Comparison of ENCODE assay signal across 8 cellular contexts in the genomic region with DNA sequence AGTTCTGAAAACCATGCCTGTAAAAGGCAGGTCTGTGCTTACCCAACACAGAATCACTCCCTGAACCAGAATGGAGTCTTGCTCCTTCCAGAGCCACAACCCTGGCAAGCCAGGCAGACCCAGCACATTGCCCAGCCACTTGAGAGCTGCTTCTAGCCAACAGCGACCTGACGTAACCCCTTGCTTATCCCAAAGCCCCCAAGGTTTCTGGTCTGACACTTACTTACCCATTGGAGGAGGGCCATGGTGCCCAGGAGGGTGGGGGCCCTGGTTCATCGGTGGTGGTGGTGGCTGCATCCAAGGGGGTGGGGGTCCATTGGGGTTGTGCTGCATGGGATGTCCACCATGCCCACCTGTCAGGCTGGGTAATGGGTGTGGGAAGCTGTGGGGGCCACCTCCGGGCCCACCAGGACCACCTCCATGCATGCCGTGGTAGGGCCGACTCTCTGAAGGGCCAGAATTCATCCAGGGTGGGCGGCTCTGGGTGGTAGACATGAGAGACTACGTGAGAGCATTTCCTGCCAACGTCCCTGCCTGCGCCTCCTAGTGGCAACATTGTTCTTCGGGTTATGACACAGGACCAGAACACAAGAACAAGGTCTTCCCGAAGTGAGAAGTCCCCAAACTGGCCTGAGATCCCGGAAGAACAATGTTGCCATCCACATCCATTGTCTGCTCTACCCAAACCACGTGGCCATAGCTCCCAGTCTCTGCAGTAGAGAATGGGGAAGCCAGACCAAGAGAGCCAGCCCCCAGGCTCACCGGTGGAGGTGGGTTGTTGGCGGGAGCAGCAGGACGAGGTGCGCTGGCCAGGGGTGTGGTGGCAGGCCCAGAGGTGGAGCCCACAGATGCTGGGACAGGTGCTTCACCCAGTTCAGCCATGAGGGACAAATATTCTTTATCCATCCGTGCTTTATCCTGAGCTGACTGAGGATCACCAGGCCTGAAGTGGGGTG. TPM values are rescaled to one million over a fixed set of nuclear protein-coding genes. Genes with fewer than 3 reads are reported as not detected.
DNase-seq lines count a peak whose midpoint lies in the region; ATAC-seq, FAIRE-seq and TF ChIP-seq lines count a peak whose summit lies in the region.

No MANE protein-coding gene starts in this region.

- ATAC-seq in GM12878 = peak; percentile 56
- ATAC-seq in HG02870 (IDR thresholded peaks at IDR 0.05; ENCODE audit: unreplicated experiment) = no peak
- no peak for ATAC-seq in GM19455 (IDR thresholded peaks at IDR 0.05; ENCODE audit: unreplicated experiment)

- no peaks in the 10 kb centered on the region for H3K9me3 Mint-ChIP-seq in T-helper 2 cell treated with Interferon-gamma antibody and Interleukin-4, amounts not matched to agents 5 μg/mL and 100 μg/mL, for 36 hours

- H3K4me1 Mint-ChIP-seq in T-helper 2 cell treated with Interferon-gamma antibody and Interleukin-4, amounts not matched to agents 5 μg/mL and 100 μg/mL, for 36 hours (ENCODE audit: low read depth) = peaks cover 66% of the 10 kb centered on the region

- H3K27ac Mint-ChIP-seq in T-helper 2 cell treated with Interferon-gamma antibody and Interleukin-4, amounts not matched to agents 5 μg/mL and 100 μg/mL, for 36 hours = peak overlapping the region; percentile 74

- POLR2A ChIA-PET in GM12878 (lab: Charles Lee) = no interaction called here

- H3K27ac ChIP-seq in HUES64 (ENCODE audit: low read depth, low read length) (peak overlapping the region; percentile 32; the same call in 1 of the 2 replicates), GM12878 (ENCODE audit: control insufficient read depth, insufficient read depth) (no peak overlapping the region)

- 75% methylated on average over 19 of the region's 19 CpGs for WGBS in HUES64
- 49% methylated on average over 19 of the region's 19 CpGs for WGBS in GM12878 (ENCODE audit: insufficient coverage, insufficient replicate concordance, low lambda C conversion rate, missing lambda C conversion rate)

- peak; percentile 70 for TF ChIP-seq POLR2A in GM12878 (IDR thresholded peaks at IDR 0.05; ENCODE audit: low read depth, low read length)

- H3K27me3 ChIP-seq in HUES64 (ENCODE audit: insufficient read depth, low read length) (no peaks in the 10 kb centered on the region), GM12878 (replicated peaks in 1 of 2; ENCODE audit: control insufficient read depth in 2 of 2, insufficient read depth in 2 of 2, low read length in 1 of 2) (no peaks in the 10 kb centered on the region)

- H3K36me3 Mint-ChIP-seq in T-helper 2 cell treated with Interferon-gamma antibody and Interleukin-4, amounts not matched to agents 5 μg/mL and 100 μg/mL, for 36 hours (ENCODE audit: low read depth) = peaks cover 92% of the 10 kb centered on the region

- CTCF ChIA-PET in GM12878 (lab: Yijun Ruan, JAX) = interaction anchor here (1.1 to 1.9 kb wide), 4 partner anchors 18 to 126 kb away, joined by 3 to 6 read pairs (median 4); no protein-coding TSS in a partner anchor

- H3K79me2 ChIP-seq in GM12878 (ENCODE audit: control insufficient read depth, insufficient read depth, low read length) = peaks cover 23% of the 10 kb centered on the region

- RAD21 ChIA-PET in GM12878 (lab: Charles Lee; ENCODE audit: unreplicated experiment) = no interaction called here

- peak overlapping the region; percentile 51 for H3K4me3 Mint-ChIP-seq in T-helper 2 cell treated with Interferon-gamma antibody and Interleukin-4, amounts not matched to agents 5 μg/mL and 100 μg/mL, for 36 hours

- H4K20me1 ChIP-seq in GM12878 (ENCODE audit: control insufficient read depth, insufficient read depth) = peaks cover 28% of the 10 kb centered on the region

- in situ Hi-C loops in GM12878 (cut with MboI) = no loop called here

- peak; percentile 55 to 84 (median 72) for TF ChIP-seq CTCF in GM12878 (IDR thresholded peaks at IDR 0.05 in 2 of 3, conservative IDR thresholded peaks at IDR 0.05 in 1 of 3; ENCODE audit: control insufficient read depth in 2 of 3, extremely low read depth in 1 of 3, insufficient read depth in 1 of 3, low read depth in 3 of 3, low read length in 3 of 3)

- H3K4me2 ChIP-seq in GM12878 (ENCODE audit: control insufficient read depth, insufficient read depth) = no peak overlapping the region

- FAIRE-seq in GM12878 (lab: Jason Lieb, UNC) = no peak

- H3K4me3 ChIP-seq in HUES64 (ENCODE audit: low read length) (no peak overlapping the region), GM12878 (no peak overlapping the region)

- no peak for TF ChIP-seq EP300 in GM12878 (IDR thresholded peaks at IDR 0.05; ENCODE audit: borderline replicate concordance in 1 of 2, control insufficient read depth in 1 of 2, low read depth in 2 of 2, low read length in 2 of 2)

- SMC1A ChIA-PET in GM12878 (lab: Charles Lee; ENCODE audit: uncharacterized antibody, unreplicated experiment) = no interaction called here

- peak; percentile 56 for DNase-seq in CMK (ENCODE audit: low read depth)
- peak; percentile 65 for DNase-seq in T-helper 2 cell treated with Interferon-gamma antibody and Interleukin-4, amounts not matched to agents 5 μg/mL and 100 μg/mL, for 36 hours (ENCODE audit: low spot score)
- no peak for DNase-seq in GM12878 (ENCODE audit: low read depth, low spot score)
- DNase-seq in kidney glomerular epithelial cell (lab: John Stamatoyannopoulos, UW) = peak; percentile 52
- DNase-seq in stimulated activated CD4-positive, alpha-beta T cell treated with anti-CD3 and anti-CD28 coated beads, Interleukin-4, amount 100 ng/mL, for 24 hours = peak; percentile 88

- no peak overlapping the region for H2AFZ ChIP-seq in GM12878 (ENCODE audit: control insufficient read depth, low read depth, low read length)

- intact Hi-C loops in GM12878 (cut with micrococcal nuclease; ENCODE audit: unreplicated experiment) = loop anchor here (2.0 kb wide), 1 partner anchor 25 kb away; no protein-coding TSS in a partner anchor

- peaks cover 32% of the 10 kb centered on the region for H3K4me1 ChIP-seq in HUES64 (ENCODE audit: insufficient read depth, low read length)
- peaks cover 24% of the 10 kb centered on the region for H3K4me1 ChIP-seq in GM12878 (ENCODE audit: control insufficient read depth, insufficient read depth, low read length)

- H3K9me3 ChIP-seq in HUES64 (ENCODE audit: insufficient read depth, low read depth, low read length) (no peaks in the 10 kb centered on the region), GM12878 (replicated peaks; ENCODE audit: control insufficient read depth, insufficient read depth, low read length) (no peaks in the 10 kb centered on the region)

- H3K36me3 ChIP-seq in HUES64 (ENCODE audit: insufficient read depth, low read length) = peaks cover 88% of the 10 kb centered on the region
- peaks cover 52 to 61% of the 10 kb centered on the region in 2 experiments for H3K36me3 ChIP-seq in GM12878 (ENCODE audit: control insufficient read depth in 2 of 2, insufficient read depth in 2 of 2, low read length in 1 of 2)

- H3K9ac ChIP-seq in HUES64 (ENCODE audit: low read depth, low read length) (no peak overlapping the region), GM12878 (ENCODE audit: control insufficient read depth, insufficient read depth, low read length) (no peak overlapping the region)

- no TSS peak for BruUV-seq in GM12878 (replicated peaks; lab: Mats Ljungman, UMichigan)

- 0 out of 2 replicates have a peak, but pooled peaks have one; percentile 34 for TF ChIP-seq RAD21 in GM12878 (IDR thresholded peaks at IDR 0.05; ENCODE audit: insufficient read depth, low read depth, low read length)

- no peaks in the 10 kb centered on the region for H3K27me3 Mint-ChIP-seq in T-helper 2 cell treated with Interferon-gamma antibody and Interleukin-4, amounts not matched to agents 5 μg/mL and 100 μg/mL, for 36 hours (ENCODE audit: low read depth)

RNA-seq across cellular contexts. Expression of a gene that starts 7.8 kb away (rescaled TPM):
- 2.8 TPM for polyA plus RNA-seq in HUES64 (2013, experiment 1 of 2)
- 2.5 TPM for polyA plus RNA-seq in HUES64 (2013, experiment 2 of 2)
- 2.2 and 3.1 TPM in 2 replicates for total RNA-seq in GM12878 (2013; cell fraction: nucleolus; rRNA removed)
- total RNA-seq in GM12878 (2014; rRNA removed) (0.27 and 0.34 TPM in 2 replicates), GM12878 (2014; rRNA removed; fragmentation: Illumina TruSeq; extraction: Trizol) (0.23 and 0.27 TPM in 2 replicates), GM12878 (2021) (0.28 and 0.35 TPM in 2 replicates)
- 0.42 TPM for polyA plus RNA-seq in GM12878 (2011; ENCODE audit: low read depth)
- polyA plus RNA-seq in GM12878 (2011; rRNA removed) (0.32 and 0.33 TPM in 2 replicates), GM12878 (2014; fragmentation: Illumina TruSeq; extraction: Trizol) (0.19 TPM in 1 of 2 replicates, not detected in the other), GM12878 (2014; fragmentation: Nextera tagmentation; extraction: Ambion mirVana) (under 1 TPM; 0.04 to 0.08 TPM), GM12878 (2014; rRNA removed) (0.61 and 3.7 TPM in 2 replicates), GM12878 (2016; fragmentation: Nextera tagmentation; extraction: Ambion mirVana) (under 1 TPM in 1 of 2 experiments, not detected in 1; 0.04 TPM)
- 0.19 and 0.20 TPM in 2 replicates for polyA plus RNA-seq in GM12878 (2011; cell fraction: cytosol; rRNA removed)
- 1.1 and 1.4 TPM in 2 replicates for polyA plus RNA-seq in GM12878 (2011; cell fraction: nucleus; rRNA removed)
- polyA plus RNA-seq in GM12878 (2012) = 0.80 and 0.88 TPM in 2 replicates
- 0.72 and 0.95 TPM in 2 replicates for polyA minus RNA-seq in GM12878 (2011; rRNA and poly(A)+ RNA removed)
- polyA minus RNA-seq in GM12878 (2011; cell fraction: cytosol; rRNA and poly(A)+ RNA removed) = not detected in 2 replicates
- 0.48 and 2.0 TPM in 2 replicates for polyA minus RNA-seq in GM12878 (2011; cell fraction: nucleus; rRNA and poly(A)+ RNA removed)

RNA-seq across cellular contexts. Expression of a gene that starts 10.7 kb away (rescaled TPM):
- 208 TPM for polyA plus RNA-seq in HUES64 (2013, experiment 1 of 2)
- 212 TPM for polyA plus RNA-seq in HUES64 (2013, experiment 2 of 2)
- 483 and 541 TPM in 2 replicates for total RNA-seq in GM12878 (2013; cell fraction: nucleolus; rRNA removed)
- 88.2 and 111 TPM in 2 replicates for total RNA-seq in GM12878 (2014; rRNA removed)
- total RNA-seq in GM12878 (2014; rRNA removed; fragmentation: Illumina TruSeq; extraction: Trizol) = 76.0 and 84.4 TPM in 2 replicates
- 327 and 337 TPM in 2 replicates for total RNA-seq in GM12878 (2021)
- 194 TPM for polyA plus RNA-seq in GM12878 (2011; ENCODE audit: low read depth)
- polyA plus RNA-seq in GM12878 (2011; rRNA removed) = 82.5 and 84.8 TPM in 2 replicates
- 66.7 and 83.7 TPM in 2 replicates for polyA plus RNA-seq in GM12878 (2011; cell fraction: cytosol; rRNA removed)
- polyA plus RNA-seq in GM12878 (2011; cell fraction: nucleus; rRNA removed) = 212 and 291 TPM in 2 replicates
- 178 and 252 TPM in 2 replicates for polyA plus RNA-seq in GM12878 (2012)
- polyA plus RNA-seq in GM12878 (2014; fragmentation: Illumina TruSeq; extraction: Trizol) = 216 and 280 TPM in 2 replicates
- polyA plus RNA-seq in GM12878 (2014; fragmentation: Nextera tagmentation; extraction: Ambion mirVana) = 10 to 100 TPM; 13.6 to 29.6 TPM
- polyA plus RNA-seq in GM12878 (2014; rRNA removed) = 155 and 172 TPM in 2 replicates
- 100 to 1,000 TPM in 1 of 2 experiments, 10 to 100 TPM in 1; 97.4 to 109 TPM for polyA plus RNA-seq in GM12878 (2016; fragmentation: Nextera tagmentation; extraction: Ambion mirVana)
- 79.1 and 94.2 TPM in 2 replicates for polyA minus RNA-seq in GM12878 (2011; rRNA and poly(A)+ RNA removed)
- polyA minus RNA-seq in GM12878 (2011; cell fraction: cytosol; rRNA and poly(A)+ RNA removed) = 53.6 and 66.4 TPM in 2 replicates
- 124 and 191 TPM in 2 replicates for polyA minus RNA-seq in GM12878 (2011; cell fraction: nucleus; rRNA and poly(A)+ RNA removed)

RNA-seq across cellular contexts. Expression of a gene that starts 23.7 kb away (rescaled TPM):
- polyA plus RNA-seq in HUES64 (2013, experiment 1 of 2) = 17.1 TPM
- polyA plus RNA-seq in HUES64 (2013, experiment 2 of 2) = 13.6 TPM
- 17.4 and 18.5 TPM in 2 replicates for total RNA-seq in GM12878 (2013; cell fraction: nucleolus; rRNA removed)
- 5.5 and 6.8 TPM in 2 replicates for total RNA-seq in GM12878 (2014; rRNA removed)
- 1.7 and 3.0 TPM in 2 replicates for total RNA-seq in GM12878 (2014; rRNA removed; fragmentation: Illumina TruSeq; extraction: Trizol)
- total RNA-seq in GM12878 (2021) = 8.3 and 9.0 TPM in 2 replicates
- polyA plus RNA-seq in GM12878 (2011; ENCODE audit: low read depth) = 4.3 TPM
- 3.0 and 6.2 TPM in 2 replicates for polyA plus RNA-seq in GM12878 (2011; rRNA removed)
- 6.3 and 8.3 TPM in 2 replicates for polyA plus RNA-seq in GM12878 (2011; cell fraction: cytosol; rRNA removed)
- 39.4 and 45.3 TPM in 2 replicates for polyA plus RNA-seq in GM12878 (2011; cell fraction: nucleus; rRNA removed)
- 7.1 and 14.4 TPM in 2 replicates for polyA plus RNA-seq in GM12878 (2012)
- 2.6 and 2.7 TPM in 2 replicates for polyA plus RNA-seq in GM12878 (2014; fragmentation: Illumina TruSeq; extraction: Trizol)
- polyA plus RNA-seq in GM12878 (2014; fragmentation: Nextera tagmentation; extraction: Ambion mirVana) = under 1 TPM; 0.26 to 0.66 TPM
- 7.0 and 11.2 TPM in 2 replicates for polyA plus RNA-seq in GM12878 (2014; rRNA removed)
- polyA plus RNA-seq in GM12878 (2016; fragmentation: Nextera tagmentation; extraction: Ambion mirVana) = 1 to 10 TPM; 4.5 to 6.4 TPM
- polyA minus RNA-seq in GM12878 (2011; rRNA and poly(A)+ RNA removed) = 2.6 and 3.7 TPM in 2 replicates
- polyA minus RNA-seq in GM12878 (2011; cell fraction: cytosol; rRNA and poly(A)+ RNA removed) = 2.1 and 3.2 TPM in 2 replicates
- polyA minus RNA-seq in GM12878 (2011; cell fraction: nucleus; rRNA and poly(A)+ RNA removed) = 5.0 and 6.9 TPM in 2 replicates

RNA-seq across cellular contexts. Expression of a gene that starts 35.4 kb away (rescaled TPM):
- polyA plus RNA-seq in HUES64 (2013, experiment 1 of 2) = 14.1 TPM
- polyA plus RNA-seq in HUES64 (2013, experiment 2 of 2) = 16.9 TPM
- total RNA-seq in GM12878 (2013; cell fraction: nucleolus; rRNA removed) = 51.0 and 55.9 TPM in 2 replicates
- total RNA-seq in GM12878 (2014; rRNA removed) = 66.7 and 74.7 TPM in 2 replicates
- 36.9 and 41.0 TPM in 2 replicates for total RNA-seq in GM12878 (2014; rRNA removed; fragmentation: Illumina TruSeq; extraction: Trizol)
- 78.1 and 79.2 TPM in 2 replicates for total RNA-seq in GM12878 (2021)
- 11.2 TPM for polyA plus RNA-seq in GM12878 (2011; ENCODE audit: low read depth)
- 27.3 and 49.9 TPM in 2 replicates for polyA plus RNA-seq in GM12878 (2011; rRNA removed)
- 73.2 and 91.2 TPM in 2 replicates for polyA plus RNA-seq in GM12878 (2011; cell fraction: cytosol; rRNA removed)
- 284 and 290 TPM in 2 replicates for polyA plus RNA-seq in GM12878 (2011; cell fraction: nucleus; rRNA removed)
- polyA plus RNA-seq in GM12878 (2012) = 33.8 and 37.8 TPM in 2 replicates
- 16.1 and 42.8 TPM in 2 replicates for polyA plus RNA-seq in GM12878 (2014; fragmentation: Illumina TruSeq; extraction: Trizol)
- 1 to 10 TPM in 1 of 2 experiments, under 1 TPM in 1; 0.98 to 4.4 TPM for polyA plus RNA-seq in GM12878 (2014; fragmentation: Nextera tagmentation; extraction: Ambion mirVana)
- 69.0 and 71.8 TPM in 2 replicates for polyA plus RNA-seq in GM12878 (2014; rRNA removed)
- polyA plus RNA-seq in GM12878 (2016; fragmentation: Nextera tagmentation; extraction: Ambion mirVana) = 10 to 100 TPM; 47.8 to 52.9 TPM
- 58.6 and 101 TPM in 2 replicates for polyA minus RNA-seq in GM12878 (2011; rRNA and poly(A)+ RNA removed)
- 25.9 and 26.6 TPM in 2 replicates for polyA minus RNA-seq in GM12878 (2011; cell fraction: cytosol; rRNA and poly(A)+ RNA removed)
- 50.8 and 62.9 TPM in 2 replicates for polyA minus RNA-seq in GM12878 (2011; cell fraction: nucleus; rRNA and poly(A)+ RNA removed)

RNA-seq across cellular contexts. Expression of a gene that starts 42.7 kb away (rescaled TPM):
- polyA plus RNA-seq in HUES64 (2013, experiment 1 of 2) = 31.5 TPM
- polyA plus RNA-seq in HUES64 (2013, experiment 2 of 2) = 36.6 TPM
- 19.7 and 20.0 TPM in 2 replicates for total RNA-seq in GM12878 (2013; cell fraction: nucleolus; rRNA removed)
- total RNA-seq in GM12878 (2014; rRNA removed) (14.4 and 19.0 TPM in 2 replicates), GM12878 (2014; rRNA removed; fragmentation: Illumina TruSeq; extraction: Trizol) (6.3 and 6.5 TPM in 2 replicates), GM12878 (2021) (31.1 and 32.6 TPM in 2 replicates)
- polyA plus RNA-seq in GM12878 (2011; ENCODE audit: low read depth) = 34.2 TPM
- polyA plus RNA-seq in GM12878 (2011; rRNA removed) (6.0 and 19.0 TPM in 2 replicates), GM12878 (2014; fragmentation: Illumina TruSeq; extraction: Trizol) (13.0 and 22.4 TPM in 2 replicates), GM12878 (2014; fragmentation: Nextera tagmentation; extraction: Ambion mirVana) (1 to 10 TPM; 2.5 to 4.1 TPM), GM12878 (2014; rRNA removed) (26.8 and 37.5 TPM in 2 replicates), GM12878 (2016; fragmentation: Nextera tagmentation; extraction: Ambion mirVana) (10 to 100 TPM; 38.9 to 39.7 TPM)
- 21.8 and 25.3 TPM in 2 replicates for polyA plus RNA-seq in GM12878 (2011; cell fraction: cytosol; rRNA removed)
- 82.8 and 85.9 TPM in 2 replicates for polyA plus RNA-seq in GM12878 (2011; cell fraction: nucleus; rRNA removed)
- polyA plus RNA-seq in GM12878 (2012) = 23.4 and 25.0 TPM in 2 replicates
- 11.0 and 14.9 TPM in 2 replicates for polyA minus RNA-seq in GM12878 (2011; rRNA and poly(A)+ RNA removed)
- 11.9 and 14.7 TPM in 2 replicates for polyA minus RNA-seq in GM12878 (2011; cell fraction: cytosol; rRNA and poly(A)+ RNA removed)
- 11.5 and 17.5 TPM in 2 replicates for polyA minus RNA-seq in GM12878 (2011; cell fraction: nucleus; rRNA and poly(A)+ RNA removed)
